Comparison of ENCODE assay signal across 8 cellular contexts in genomic region chr2:43220982-43221659, GRCh38. TPM values are rescaled to one million over a fixed set of nuclear protein-coding genes. Genes with fewer than 3 reads are reported as not detected.
DNase-seq lines count a peak whose midpoint lies in the region; ATAC-seq, FAIRE-seq and TF ChIP-seq lines count a peak whose summit lies in the region.

No MANE protein-coding gene starts in this region.

- no peaks in the 10 kb centered on the region for H4K20me1 ChIP-seq in GM23248 (ENCODE audit: insufficient read depth)

- H3K4me3 ChIP-seq in A549 (peak overlapping the region; percentile 86), GM23248 (peak overlapping the region; percentile 97), SK-N-MC (peak overlapping the region; percentile 65), bronchial epithelial cell (ENCODE audit: low read depth, low read length) (no peak overlapping the region), kidney (ENCODE audit: low read length in 2 of 2) (peak overlapping the region; percentile 89 to 92)

- POLR2A ChIA-PET in A549 (lab: Yijun Ruan, JAX), result interaction anchor here (0.8 to 1.4 kb wide), 4 partner anchors 52 to 246 kb away, joined by 3 to 5 read pairs (median 4); no protein-coding TSS in a partner anchor

- CTCF ChIA-PET in A549 (lab: Yijun Ruan, JAX), result interaction anchor here (0.5 to 11.1 kb wide), 19 partner anchors 8 to 392 kb away, joined by 3 to 163 read pairs (median 6); no protein-coding TSS in a partner anchor

- H2AFZ ChIP-seq in GM23248, result no peak overlapping the region

- no peak for TF ChIP-seq EP300 in A549 (IDR thresholded peaks at IDR 0.05)

- peaks cover 52% of the 10 kb centered on the region for H3K4me1 ChIP-seq in A549
- peaks cover 37% of the 10 kb centered on the region for H3K4me1 ChIP-seq in GM23248 (ENCODE audit: insufficient read depth)
- peaks cover 24 to 41% of the 10 kb centered on the region in 2 donors for H3K4me1 ChIP-seq in kidney (ENCODE audit: control insufficient read depth in 1 of 2, insufficient read depth in 1 of 2, low read depth in 1 of 2, low read length in 2 of 2)

- H3K9ac ChIP-seq in GM23248, result peak overlapping the region; percentile 96
- H3K9ac ChIP-seq in SK-N-MC (ENCODE audit: insufficient read length), result peak overlapping the region; percentile 65
- peak overlapping the region; percentile 55 to 85 for H3K9ac ChIP-seq in kidney (ENCODE audit: low read length in 2 of 2)

- H3K79me2 ChIP-seq in GM23248 (ENCODE audit: insufficient read depth), result peaks cover 45% of the 10 kb centered on the region

- TF ChIP-seq CTCF in A549 (IDR thresholded peaks at IDR 0.05) (no peak), bronchial epithelial cell (IDR thresholded peaks at IDR 0.05; ENCODE audit: insufficient read depth, low read length, severe bottlenecking) (no peak), kidney (IDR thresholded peaks at IDR 0.05; ENCODE audit: borderline replicate concordance, extremely low read depth, insufficient read depth) (no peak)

- H3K27me3 ChIP-seq in GM23248 (replicated peaks; ENCODE audit: insufficient read depth) (no peaks in the 10 kb centered on the region), bronchial epithelial cell (ENCODE audit: control insufficient read depth, insufficient read depth, low read length) (no peaks in the 10 kb centered on the region)

- peaks cover 46% of the 10 kb centered on the region for H3F3A ChIP-seq in GM23248 (ENCODE audit: insufficient read depth)

- no peak for TF ChIP-seq RAD21 in A549 (conservative IDR thresholded peaks at IDR 0.05 in 1 of 2, IDR thresholded peaks at IDR 0.05 in 1 of 2)

- no peak for FAIRE-seq in A549 (lab: Jason Lieb, UNC)
- no peak for FAIRE-seq in bronchial epithelial cell (lab: Jason Lieb, UNC)
- no peak for FAIRE-seq in kidney (lab: Jason Lieb, UNC)

- TF ChIP-seq POLR2A in A549 (IDR thresholded peaks at IDR 0.05; ENCODE audit: low read length), result no peak

- H3K36me3 ChIP-seq in GM23248 (ENCODE audit: low read depth), result peaks cover 22% of the 10 kb centered on the region
- peaks cover 10% of the 10 kb centered on the region for H3K36me3 ChIP-seq in SK-N-MC (ENCODE audit: insufficient read depth, low read length)
- peaks cover 6% of the 10 kb centered on the region for H3K36me3 ChIP-seq in bronchial epithelial cell (ENCODE audit: control insufficient read depth, insufficient read depth, low read length)
- peaks cover 5 to 18% of the 10 kb centered on the region in 2 donors for H3K36me3 ChIP-seq in kidney (ENCODE audit: control insufficient read depth in 1 of 2, insufficient read depth in 2 of 2, low read length in 2 of 2)

- in situ Hi-C loops in GM23248 (cut with MboI), result loop anchor here (10.0 kb wide), 1 partner anchor 246 kb away; no protein-coding TSS in a partner anchor

- WGBS in A549 (ENCODE audit: missing lambda C conversion rate), result 59% methylated on average over 16 of the region's 16 CpGs
- WGBS in GM23248 (ENCODE audit: low coverage in 1 of 2, low lambda C conversion rate in 2 of 2, missing lambda C conversion rate in 2 of 2), 2 experiments, result 1 to 3% methylated on average over 16 of the region's 16 CpGs

- H3K27ac ChIP-seq in A549, result peak overlapping the region; percentile 89 to 95
- H3K27ac ChIP-seq in GM23248, result peak overlapping the region; percentile 93
- H3K27ac ChIP-seq in SK-N-MC, result peak overlapping the region; percentile 96
- peak overlapping the region; percentile 94 to 98 for H3K27ac ChIP-seq in kidney (ENCODE audit: low read depth in 2 of 2, low read length in 2 of 2)

- H3K9me3 ChIP-seq in A549 (no peaks in the 10 kb centered on the region), GM23248 (ENCODE audit: low read depth) (no peaks in the 10 kb centered on the region), SK-N-MC (ENCODE audit: low read depth, low read length) (no peaks in the 10 kb centered on the region), kidney (ENCODE audit: control insufficient read depth in 1 of 2, low read length in 2 of 2) (no peaks in the 10 kb centered on the region)

- H3K9me2 ChIP-seq in GM23248 (ENCODE audit: insufficient read depth), result no peaks in the 10 kb centered on the region

- intact Hi-C loops in kidney (cut with DNase I), result loop anchor here (10.0 kb wide), 1 partner anchor 266 kb away; no protein-coding TSS in a partner anchor

- ATAC-seq in A549, result no peak
- ATAC-seq in GM18861 (IDR thresholded peaks at IDR 0.05; ENCODE audit: unreplicated experiment), result no peak

- H3K4me2 ChIP-seq in A549, result peak overlapping the region; percentile 96
- peak overlapping the region; percentile 93 for H3K4me2 ChIP-seq in GM23248 (ENCODE audit: unreplicated experiment)

- DNase-seq in A549 (ENCODE audit: low read depth in 1 of 2, low spot score in 1 of 2) (no peak), GM23248 (peak; percentile 72), SK-N-MC (ENCODE audit: low read depth, low spot score) (no peak), bronchial epithelial cell (ENCODE audit: low read depth) (peak; percentile 61), kidney (peak; percentile 94)
- peak; percentile 52 for DNase-seq in stimulated activated CD8-positive, alpha-beta memory T cell treated with anti-CD3 and anti-CD28 coated beads, Interleukin-4, amount 100 ng/mL, for 48 hours
- no peak for DNase-seq in activated CD4-positive, CD25-positive, alpha-beta regulatory T cell (lab: John Stamatoyannopoulos, UW)

TF ChIP-seq in A549, 52 proteins besides CTCF, POLR2A, EP300 and RAD21:
- TF ChIP-seq ZFP36 (IDR thresholded peaks at IDR 0.05; ENCODE audit: borderline replicate concordance, partially characterized antibody) (no peak), SREBF2 (IDR thresholded peaks at IDR 0.05) (no peak), CEBPB (IDR thresholded peaks at IDR 0.05) (peak; percentile 58 to 81), NPAS2 (CRISPR knock-in tag; IDR thresholded peaks at IDR 0.05; ENCODE audit: borderline replicate concordance) (no peak), ZC3H11A (IDR thresholded peaks at IDR 0.05) (no peak), MAFK (IDR thresholded peaks at IDR 0.05; ENCODE audit: partially characterized antibody) (no peak), GATA3 (IDR thresholded peaks at IDR 0.05; ENCODE audit: borderline replicate concordance) (no peak)

RNA-seq across cellular contexts. Expression of gene ZFP36L2, which starts 5.3 kb away (rescaled TPM):
- polyA plus RNA-seq in A549 (2011; rRNA removed) (10.5 and 14.9 TPM in 2 replicates), A549 (2017; fragmentation: RNase III; extraction: RNeasy Plus Mini Kit Qiagen cat#74134 plus additional on column Dnase treatment) (14.5 to 18.2 TPM (median 17.3 TPM) in 3 replicates), GM23248 (2016; fragmentation: Nextera tagmentation; extraction: Ambion mirVana) (71.7 and 78.2 TPM in 2 replicates), kidney (ENCODE audit: insufficient read depth, low read depth, low replicate concordance) (35.4 TPM)
- 8.8 and 14.8 TPM in 2 replicates for polyA plus RNA-seq in A549 (2012; cell fraction: cytosol; rRNA removed)
- 9.8 and 17.6 TPM in 2 replicates for polyA plus RNA-seq in A549 (2012; cell fraction: nucleus; rRNA removed)
- polyA minus RNA-seq in A549 (2011; rRNA and poly(A)+ RNA removed), result 3.3 and 4.0 TPM in 2 replicates
- 13.8 and 14.4 TPM in 2 replicates for total RNA-seq in GM23248 (2014; rRNA removed; shearing (Covaris generic))
- total RNA-seq in bronchial epithelial cell (4.4 and 8.2 TPM in 2 replicates), kidney (247 TPM)

Comparison
In these comparisons a context has a peak if more than half of its experiments do, and no peak if none do; other contexts are left out.
1. DNase-seq: peak in GM23248 (single experiment), bronchial epithelial cell (single experiment), kidney (single experiment) and stimulated activated CD8-positive, alpha-beta memory T cell treated with anti-CD3 and anti-CD28 coated beads, Interleukin-4, amount 100 ng/mL, for 48 hours (single experiment); none in A549 (0 of 2), SK-N-MC (single experiment) and activated CD4-positive, CD25-positive, alpha-beta regulatory T cell (0 of 4).
2. RNA of gene ZFP36L2, which starts 5.3 kb away (total RNA-seq): 247 TPM in kidney (single experiment); 13.8 to 14.4 TPM in GM23248 and 4.4 to 8.2 TPM in bronchial epithelial cell; every median in the first group is over 10 times any median in the second.
3. Peak in every context shown above with its lines, with median percentiles within 50 percentile points of each other: H3K27ac ChIP-seq and H3K9ac ChIP-seq.